ENCODE assay signal across 15 cellular contexts in genomic region chr2:109685453-109685852, GRCh38.
DNase-seq lines count a peak whose midpoint lies in the region; TF ChIP-seq lines count a peak whose summit lies in the region.
"Had no signal": no experiment of that assay in that cellular context is flagged by ENCODE, and none has a peak within 500 bp of the region (broad histone marks: within the 10 kb centered on the region; RNA-seq: fewer than 3 reads in every experiment).

No MANE protein-coding gene starts in this region.

- no peaks in the 10 kb centered on the region for H3K9me3 ChIP-seq in SK-N-SH
- H3K9me3 ChIP-seq: Caco-2 had no signal

- H3F3A ChIP-seq in SK-N-SH (replicated peaks; ENCODE audit: insufficient read depth), result no peaks in the 10 kb centered on the region

- H3K27me3 Mint-ChIP-seq in nephron (ENCODE audit: low read depth), result peaks cover 4% of the 10 kb centered on the region
- no peaks in the 10 kb centered on the region for H3K27me3 Mint-ChIP-seq in type B pancreatic cell

- no peaks in the 10 kb centered on the region for H3K36me3 ChIP-seq in SK-N-SH (replicated peaks in 1 of 2; ENCODE audit: control insufficient read depth in 1 of 2, insufficient read depth in 2 of 2, low read length in 1 of 2)

- H3K27ac Mint-ChIP-seq in nephron (peak overlapping the region; percentile 7 to 42 (median 42)), type B pancreatic cell (peak overlapping the region; percentile 11)
- H3K27ac Mint-ChIP-seq: H9 had no signal

- no peaks in the 10 kb centered on the region for H3K9me2 ChIP-seq in SK-N-SH

- no peak for TF ChIP-seq CTCF in SK-N-SH (IDR thresholded peaks at IDR 0.05)
- no peak for TF ChIP-seq CTCF in choroid plexus epithelial cell (conservative IDR thresholded peaks at IDR 0.05; ENCODE audit: low read depth, low read length)
- no peak for TF ChIP-seq CTCF in nephron (IDR thresholded peaks at IDR 0.05; ENCODE audit: unreplicated experiment in 3 of 3)
- no peak for TF ChIP-seq CTCF in type B pancreatic cell (conservative IDR thresholded peaks at IDR 0.05)

- TF ChIP-seq RAD21 in SK-N-SH (IDR thresholded peaks at IDR 0.05; ENCODE audit: low read length), result no peak

- CTCF ChIA-PET in SK-N-SH (lab: Yijun Ruan, JAX), result interaction anchor here (2.3 kb wide), 1 partner anchor 139 kb away, joined by 8 read pairs; no protein-coding TSS in a partner anchor

- no peak overlapping the region for H3K9ac ChIP-seq in SK-N-SH

- H3K4me3 Mint-ChIP-seq in nephron (no peak overlapping the region), type B pancreatic cell (no peak overlapping the region)
- H3K4me3 Mint-ChIP-seq: H9 had no signal

- no peaks in the 10 kb centered on the region for H3K79me2 ChIP-seq in SK-N-SH (ENCODE audit: insufficient read depth)

- no peak for TF ChIP-seq EP300 in SK-N-SH (IDR thresholded peaks at IDR 0.05; ENCODE audit: borderline replicate concordance in 1 of 2, low read depth in 1 of 2, low read length in 1 of 2)

- DNase-seq in SK-N-SH (no peak), choroid plexus epithelial cell (ENCODE audit: low read depth) (peak; percentile 62), type B pancreatic cell (ENCODE audit: extremely low spot score, unreplicated experiment) (no peak), KG1 (lab: John Stamatoyannopoulos, UW) (no peak), NCI-H446 treated with DMSO at 0.1 percent for 48 hours (lab: John Stamatoyannopoulos, UW) (no peak), activated T-cell treated with anti-CD3 and anti-CD28 coated beads for 4 hours (no peak)
- DNase-seq: AML-193, Caco-2, DMS53, H9, NCI-H1092, NCI-H345, NCI-H69, PC-3 had no signal

- H3K27ac ChIP-seq in SK-N-SH (ENCODE audit: low read depth in 2 of 2, low read length in 1 of 2), result peak overlapping the region in 1 of 2 experiments; percentile 6; a peak in 1 of 4 replicates

- no peaks in the 10 kb centered on the region for H3K36me3 Mint-ChIP-seq in nephron (ENCODE audit: low read depth)
- H3K36me3 Mint-ChIP-seq in type B pancreatic cell, result no peaks in the 10 kb centered on the region

- H3K27me3 ChIP-seq in SK-N-SH (ENCODE audit: insufficient read depth), result no peaks in the 10 kb centered on the region

- no peak overlapping the region for H3K4me2 ChIP-seq in SK-N-SH

- H3K4me1 ChIP-seq in SK-N-SH (ENCODE audit: control insufficient read depth in 1 of 2, insufficient read depth in 2 of 2, low read depth in 1 of 2, low read length in 1 of 2), result peaks cover 0 to 10% of the 10 kb centered on the region in 2 experiments; a peak in 2 of 4 replicates

- H3K9me3 Mint-ChIP-seq in nephron, result no peaks in the 10 kb centered on the region
- H3K9me3 Mint-ChIP-seq in type B pancreatic cell, result no peaks in the 10 kb centered on the region
- H3K9me3 Mint-ChIP-seq: H9 had no signal

- 69% methylated on average over 4 of the region's 4 CpGs for WGBS in SK-N-SH (ENCODE audit: low lambda C conversion rate)

- H3K4me3 ChIP-seq in SK-N-SH (ENCODE audit: low read depth in 2 of 2, low read length in 1 of 2) (no peak overlapping the region), choroid plexus epithelial cell (ENCODE audit: low read depth, low read length) (no peak overlapping the region)

- H4K20me1 ChIP-seq in SK-N-SH (ENCODE audit: insufficient read depth), result no peaks in the 10 kb centered on the region

- POLR2A ChIA-PET in SK-N-SH (lab: Yijun Ruan, JAX), result no interaction called here

- 0 out of 2 replicates have a peak overlapping the region, but pooled peaks have one; percentile 16 for H2AFZ ChIP-seq in SK-N-SH (ENCODE audit: low read depth)

- H3K4me1 Mint-ChIP-seq in nephron, result peaks cover 39% of the 10 kb centered on the region
- H3K4me1 Mint-ChIP-seq in type B pancreatic cell (ENCODE audit: unreplicated experiment), result peaks cover 41% of the 10 kb centered on the region

TF ChIP-seq in SK-N-SH, 30 proteins besides CTCF, POLR2A, EP300 and RAD21:
- TF ChIP-seq FOXM1 (IDR thresholded peaks at IDR 0.05; ENCODE audit: low read depth) (no peak), SMC3 (IDR thresholded peaks at IDR 0.05; ENCODE audit: low read depth, low read length) (no peak)
